In the genomic region with DNA sequence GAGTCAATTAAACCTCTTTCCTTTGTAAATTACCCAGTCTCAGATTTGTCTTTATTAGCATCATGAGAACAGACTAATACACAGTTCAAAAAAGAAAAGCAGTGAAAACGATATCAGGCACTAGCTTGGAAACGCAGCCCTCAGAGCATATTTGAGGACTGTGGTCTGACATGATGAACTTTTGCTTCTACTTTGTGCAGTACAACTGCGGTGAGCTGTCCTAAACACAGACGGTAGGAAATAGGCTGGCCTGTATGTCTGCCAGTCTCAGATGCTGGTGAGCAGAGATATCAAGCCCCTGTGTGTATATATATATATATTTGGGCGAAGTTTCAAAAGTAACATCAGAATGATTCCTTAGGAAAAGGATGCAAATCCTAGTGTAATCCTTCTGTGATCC, we compare ENCODE assay signal across 19 cellular contexts.
DNase-seq lines count a peak whose midpoint lies in the region; ATAC-seq and TF ChIP-seq lines count a peak whose summit lies in the region.
"Had no signal": no experiment of that assay in that cellular context is flagged by ENCODE, and none has a peak within 500 bp of the region (broad histone marks: within the 10 kb centered on the region; RNA-seq: fewer than 3 reads in every experiment).

No MANE protein-coding gene starts in this region.

- TF ChIP-seq CTCF in esophagus squamous epithelium (IDR thresholded peaks at IDR 0.05) = no peak

- no peak overlapping the region for H2BK12ac ChIP-seq in mesenchymal stem cell (ENCODE audit: low read length in 2 of 2)

- no peak overlapping the region for H3K9ac ChIP-seq in mesenchymal stem cell (ENCODE audit: low read length)
- H3K9ac ChIP-seq: BLaER1, KMS-11 had no signal

- DNase-seq in amniotic epithelial cell (ENCODE audit: low read depth) = peak; percentile 83
- DNase-seq in esophagus squamous epithelium (lab: John Stamatoyannopoulos, UW) = no peak
- DNase-seq in mesenchymal stem cell = no peak
- DNase-seq in NCI-H82 treated with DMSO at 0.1 percent for 48 hours (lab: John Stamatoyannopoulos, UW; ENCODE audit: unreplicated experiment) = no peak
- DNase-seq in NCI-H2227 treated with DMSO at 0.1 percent for 48 hours (lab: John Stamatoyannopoulos, UW) = no peak
- DNase-seq: CD8-positive, alpha-beta memory T cell; DND-41; GDM1; NCI-H1092; NCI-H1694; NCI-H2107; NCI-H446; NCI-H748 treated with DMSO at 0.1 percent for 48 hours; Peyer's patch; SHP77 had no signal

- no peak overlapping the region for H3K18ac ChIP-seq in mesenchymal stem cell (ENCODE audit: low read depth in 1 of 2, low read length in 2 of 2)

- peak overlapping the region; percentile 10 to 49 (median 40) for H3K27ac ChIP-seq in esophagus squamous epithelium
- no peak overlapping the region for H3K27ac ChIP-seq in mesenchymal stem cell (ENCODE audit: low read length, poor library complexity, severe bottlenecking)
- H3K27ac ChIP-seq: BLaER1, KMS-11, Peyer's patch had no signal

- intact Hi-C loops in esophagus squamous epithelium (cut with DNase I) = no loop called here

- H2AK5ac ChIP-seq in mesenchymal stem cell (ENCODE audit: low read length, severe bottlenecking) = peak overlapping the region; percentile 9

- peaks cover 1% of the 10 kb centered on the region for H3K79me1 ChIP-seq in mesenchymal stem cell (replicated peaks; ENCODE audit: low read length, poor library complexity, severe bottlenecking)

- no peak overlapping the region for H4K91ac ChIP-seq in mesenchymal stem cell (ENCODE audit: low read length)

- H2AFZ ChIP-seq in mesenchymal stem cell (ENCODE audit: low read depth, low read length) = no peak overlapping the region

- H3K27me3 ChIP-seq in esophagus squamous epithelium = no peaks in the 10 kb centered on the region
- no peaks in the 10 kb centered on the region for H3K27me3 ChIP-seq in mesenchymal stem cell (ENCODE audit: control insufficient read depth in 1 of 2, insufficient read depth in 1 of 2, low read length in 2 of 2)
- H3K27me3 ChIP-seq: BLaER1, Peyer's patch had no signal

- no peak overlapping the region for H3K4me2 ChIP-seq in mesenchymal stem cell (ENCODE audit: low read length, poor library complexity, severe bottlenecking)
- H3K4me2 ChIP-seq: BLaER1, KMS-11 had no signal

- H3K9me3 ChIP-seq in esophagus squamous epithelium (no peaks in the 10 kb centered on the region), mesenchymal stem cell (ENCODE audit: control insufficient read depth, low read length) (no peaks in the 10 kb centered on the region)
- H3K9me3 ChIP-seq: BLaER1, Peyer's patch had no signal

- no peak overlapping the region for H2BK5ac ChIP-seq in mesenchymal stem cell (ENCODE audit: low read depth, low read length, poor library complexity, severe bottlenecking)

- H3K4me3 ChIP-seq in esophagus squamous epithelium (no peak overlapping the region), mesenchymal stem cell (ENCODE audit: insufficient read depth in 1 of 2, low read depth in 1 of 2, low read length in 2 of 2) (no peak overlapping the region)
- H3K4me3 ChIP-seq: BLaER1, Peyer's patch had no signal

- TF ChIP-seq POLR2A in esophagus squamous epithelium (IDR thresholded peaks at IDR 0.05) = no peak

- H2BK15ac ChIP-seq in mesenchymal stem cell (ENCODE audit: low read depth, poor library complexity, severe bottlenecking) = no peak overlapping the region

- H3K4me1 ChIP-seq in esophagus squamous epithelium (peaks cover 0 to 40% (median 11%) of the 10 kb centered on the region in 3 donors), mesenchymal stem cell (ENCODE audit: control insufficient read depth, insufficient read depth, low read depth, low read length) (no peaks in the 10 kb centered on the region)
- H3K4me1 ChIP-seq: BLaER1, Peyer's patch had no signal

- H3K14ac ChIP-seq in mesenchymal stem cell (ENCODE audit: low read length in 2 of 2) = no peak overlapping the region

- no peak overlapping the region for H3K4ac ChIP-seq in mesenchymal stem cell (ENCODE audit: low read depth in 1 of 2, low read length in 2 of 2)

- H3K36me3 ChIP-seq in esophagus squamous epithelium (no peaks in the 10 kb centered on the region), mesenchymal stem cell (ENCODE audit: control insufficient read depth in 1 of 2, insufficient read depth in 2 of 2, low read depth in 1 of 2, low read length in 2 of 2) (no peaks in the 10 kb centered on the region)
- H3K36me3 ChIP-seq: BLaER1, Peyer's patch had no signal

- no peak overlapping the region for H2BK120ac ChIP-seq in mesenchymal stem cell (ENCODE audit: low read depth, low read length)

- WGBS in esophagus squamous epithelium, 2 donors = 65 to 79% methylated on average over 5 of the region's 5 CpGs
- WGBS in mesenchymal stem cell = 94% methylated on average over 4 of the region's 5 CpGs

- ATAC-seq in GM18519 (IDR thresholded peaks at IDR 0.05; ENCODE audit: low FRiP score, unreplicated experiment) (no peak), GM18867 (IDR thresholded peaks at IDR 0.05; ENCODE audit: unreplicated experiment) (no peak)

- no peak overlapping the region for H3K23ac ChIP-seq in mesenchymal stem cell (ENCODE audit: low read length in 2 of 2)

- no peak overlapping the region for H4K8ac ChIP-seq in mesenchymal stem cell (ENCODE audit: low read length)
